In genomic region chr17:18230288-18231141, GRCh38 we compare ENCODE assay signal across 25 cellular contexts. TPM values are rescaled to one million over a fixed set of nuclear protein-coding genes. Genes with fewer than 3 reads are reported as not detected.
A peak's percentile ranks its signal among the peaks of the same experiment; 100 is the strongest.
DNase-seq lines count a peak whose midpoint lies in the region; ATAC-seq, FAIRE-seq and TF ChIP-seq lines count a peak whose summit lies in the region.
"Had no signal": no experiment of that assay in that cellular context is flagged by ENCODE, and none has a peak within 500 bp of the region (broad histone marks: within the 10 kb centered on the region; RNA-seq: fewer than 3 reads in every experiment).

No MANE protein-coding gene starts in this region.

- intact Hi-C loops in IMR-90 (cut with micrococcal nuclease) = no loop called here

- no peak overlapping the region for H3K4ac ChIP-seq in IMR-90 (ENCODE audit: low read depth, low read length)

- peaks cover 10% of the 10 kb centered on the region for H3K4me1 ChIP-seq in IMR-90 (ENCODE audit: control insufficient read depth, insufficient read depth, low read length)
- peaks cover 17% of the 10 kb centered on the region for H3K4me1 ChIP-seq in osteoblast (ENCODE audit: insufficient read depth, low read length)

- DNase-seq in IMR-90 = no peak
- peak in 58 of 61 donors; percentile 27 to 91 (median 66) for DNase-seq in caudate nucleus (lab: John Stamatoyannopoulos, UW)
- DNase-seq in hypothalamus (lab: John Stamatoyannopoulos, UW) = peak in 46 of 51 donors; percentile 11 to 93 (median 74)
- peak; percentile 66 for DNase-seq in osteoblast (ENCODE audit: insufficient read length, low spot score, missing footprints)
- no peak for DNase-seq in activated CD4-positive, alpha-beta T cell treated with anti-CD3 and anti-CD28 coated beads, Interleukin-2, amount 50 U/mL, for 1 hour
- DNase-seq in GM12892 (ENCODE audit: insufficient read length) = no peak
- DNase-seq in NCI-H1930 (lab: John Stamatoyannopoulos, UW) = no peak
- DNase-seq: activated CD4-positive, alpha-beta memory T cell treated with anti-CD3 and anti-CD28 coated beads, Interleukin-2, amount 10 ng/mL, durations not matched to agents 7 days and 5 days; cerebellar nuclear complex; effector CD8-positive, alpha-beta T cell; gastrocnemius medialis; HCEC 1CT; kidney glomerular epithelial cell; mammary epithelial cell; NCI-H526; SIG-M5; stimulated activated CD4-positive, alpha-beta T cell treated with anti-CD3 and anti-CD28 coated beads, Interleukin-4, amount 100 ng/mL, for 24 hours; stimulated activated naive CD8-positive, alpha-beta T cell treated with anti-CD3 and anti-CD28 coated beads, Interleukin-15, Interleukin-2, amounts not matched to agents 100 U/mL and 50 U/mL, for 24 hours had no signal

- H4K5ac ChIP-seq in IMR-90 (ENCODE audit: low read depth, low read length) = no peak overlapping the region

- H2BK15ac ChIP-seq in IMR-90 (ENCODE audit: low read depth, low read length) = no peak overlapping the region

- H2AK5ac ChIP-seq in IMR-90 (ENCODE audit: low read depth, low read length) = no peak overlapping the region

- peaks cover 81% of the 10 kb centered on the region for H3K79me2 ChIP-seq in osteoblast (ENCODE audit: insufficient read depth, low read length)

- peaks cover 34% of the 10 kb centered on the region; the same call in 1 of the 2 replicates for H3K36me3 ChIP-seq in IMR-90 (ENCODE audit: control insufficient read depth, insufficient read depth, low read length)
- peaks cover 18% of the 10 kb centered on the region for H3K36me3 ChIP-seq in osteoblast (ENCODE audit: insufficient read depth, low read length)

- H3K79me1 ChIP-seq in IMR-90 (ENCODE audit: low read depth in 1 of 2, low read length in 2 of 2) = peaks cover 16 to 79% of the 10 kb centered on the region in 2 experiments

- BruUV-seq in IMR-90 (replicated peaks; lab: Mats Ljungman, UMichigan) = no TSS peak

- H3K56ac ChIP-seq in IMR-90 (ENCODE audit: extremely low read depth, insufficient read depth, low read length) = no peak overlapping the region

- dilution Hi-C loops in IMR-90 (cut with HindIII; ENCODE audit: low sequenced_read_pairs, unreplicated experiment) = no loop called here

- peaks cover 3% of the 10 kb centered on the region for H3K9me1 ChIP-seq in IMR-90 (ENCODE audit: insufficient read depth, low read length)

- WGBS in IMR-90 (ENCODE audit: extremely low coverage in 2 of 2, insufficient read length in 1 of 2), 2 experiments = 76% methylated on average over 5 of the region's 14 CpGs; no CpG with 5 or more reads in 1 of the 2 experiments

- H2BK120ac ChIP-seq in IMR-90 (ENCODE audit: low read depth, low read length) = no peak overlapping the region

- TF ChIP-seq CTCF in IMR-90 (conservative IDR thresholded peaks at IDR 0.05; ENCODE audit: low read depth, low read length) (no peak), osteoblast (IDR thresholded peaks at IDR 0.05; ENCODE audit: extremely low read depth, low read depth, low read length) (no peak)

- no peak overlapping the region for H3K27ac ChIP-seq in IMR-90 (ENCODE audit: insufficient read depth, low read length)
- H3K27ac ChIP-seq in caudate nucleus (ENCODE audit: low read depth, low read length) = peak overlapping the region; percentile 98
- no peak overlapping the region for H3K27ac ChIP-seq in osteoblast (ENCODE audit: low read depth, low read length)
- H3K27ac ChIP-seq: C4-2B, gastrocnemius medialis had no signal

- H2BK20ac ChIP-seq in IMR-90 (ENCODE audit: low read depth, low read length) = no peak overlapping the region

- H3K18ac ChIP-seq in IMR-90 (ENCODE audit: low read depth, low read length) = no peak overlapping the region

- POLR2A ChIA-PET in IMR-90 (lab: Charles Lee; ENCODE audit: unreplicated experiment) = no interaction called here

- CTCF ChIA-PET in IMR-90 (lab: Yijun Ruan, JAX) = no interaction called here

- no peak for FAIRE-seq in GM12892 (lab: Jason Lieb, UNC)
- FAIRE-seq: GM12878 had no signal

- H3K27me3 ChIP-seq in IMR-90 (ENCODE audit: control insufficient read depth, insufficient read depth, low read length) = no peaks in the 10 kb centered on the region
- no peaks in the 10 kb centered on the region for H3K27me3 ChIP-seq in osteoblast (ENCODE audit: insufficient read depth, low read length)
- H3K27me3 ChIP-seq: gastrocnemius medialis, tibial nerve had no signal

- H3K14ac ChIP-seq in IMR-90 (replicated peaks; ENCODE audit: low read depth, low read length) = no peak overlapping the region

- H3K4me2 ChIP-seq in IMR-90 (ENCODE audit: low read depth, low read length) (no peak overlapping the region), osteoblast (ENCODE audit: insufficient read depth, low read length) (no peak overlapping the region)

- in situ Hi-C loops in IMR-90 (cut with MboI; ENCODE audit: low sequenced_read_pairs) = no loop called here

- TF ChIP-seq RAD21 in IMR-90 (IDR thresholded peaks at IDR 0.05; ENCODE audit: low read length) = no peak

- ATAC-seq in IMR-90 (ENCODE audit: low read depth) (no peak), GM18858 (IDR thresholded peaks at IDR 0.05; ENCODE audit: unreplicated experiment) (no peak)
- ATAC-seq: activated CD4-positive, CD25-positive, alpha-beta regulatory T cell treated with anti-CD3 and anti-CD28 coated beads, Interleukin-2, amount 50 U/mL, for 24 hours; esophagus mucosa; gastrocnemius medialis; GM12878; right cardiac atrium; stimulated activated naive CD8-positive, alpha-beta T cell treated with anti-CD3 and anti-CD28 coated beads, Interleukin-15, Interleukin-2, amounts not matched to agents 100 U/mL and 50 U/mL, for 24 hours had no signal

- no peak for TF ChIP-seq POLR2A in IMR-90 (IDR thresholded peaks at IDR 0.05; ENCODE audit: low read depth, low read length)
- TF ChIP-seq POLR2A in GM12892 (IDR thresholded peaks at IDR 0.05; ENCODE audit: low read depth, low read length) = no peak

- H3K9me3 ChIP-seq in IMR-90 (ENCODE audit: control insufficient read depth, insufficient read depth, low read length) (no peaks in the 10 kb centered on the region), osteoblast (ENCODE audit: low read depth, low read length) (no peaks in the 10 kb centered on the region)
- H3K9me3 ChIP-seq: gastrocnemius medialis, tibial nerve had no signal

- no peak overlapping the region for H4K91ac ChIP-seq in IMR-90 (ENCODE audit: insufficient read depth, low read depth, low read length)

- H4K20me1 ChIP-seq in IMR-90 (ENCODE audit: insufficient read depth, low read length) (peaks cover 61% of the 10 kb centered on the region), osteoblast (ENCODE audit: insufficient read depth, low read length) (peaks cover 61% of the 10 kb centered on the region)

- H2AK9ac ChIP-seq in IMR-90 (replicated peaks; ENCODE audit: low read depth, low read length, poor library complexity) = peak overlapping the region; percentile 59

- no peak overlapping the region for H3K23ac ChIP-seq in IMR-90 (ENCODE audit: low read depth, low read length)

- no peak overlapping the region for H2BK5ac ChIP-seq in IMR-90 (ENCODE audit: low read depth, low read length, poor library complexity, severe bottlenecking)

- no peak overlapping the region for H3K9ac ChIP-seq in IMR-90 (ENCODE audit: low read depth, low read length)

- H2AFZ ChIP-seq in IMR-90 (replicated peaks; ENCODE audit: low read length, poor library complexity) (no peak overlapping the region), osteoblast (ENCODE audit: low read length) (no peak overlapping the region)

- no peak overlapping the region for H3K4me3 ChIP-seq in IMR-90 (ENCODE audit: insufficient read depth, low read depth, low read length)
- H3K4me3 ChIP-seq in osteoblast (ENCODE audit: insufficient read depth, low read length) = no peak overlapping the region
- H3K4me3 ChIP-seq: gastrocnemius medialis, GM12878, tibial nerve had no signal

- no peak overlapping the region for H4K8ac ChIP-seq in IMR-90 (ENCODE audit: low read depth in 2 of 2, low read length in 2 of 2)

TF ChIP-seq in IMR-90, 13 proteins besides CTCF, POLR2A, EP300 and RAD21:
- TF ChIP-seq RFX5 (IDR thresholded peaks at IDR 0.05; ENCODE audit: low read depth, low read length) (no peak), SMC3 (IDR thresholded peaks at IDR 0.05; ENCODE audit: low read depth, low read length) (no peak), FOS (IDR thresholded peaks at IDR 0.05; ENCODE audit: low read depth, low read length) (no peak), CEBPB (IDR thresholded peaks at IDR 0.05; ENCODE audit: low read depth, low read length) (no peak)
- TF ChIP-seq, protein P1, sequence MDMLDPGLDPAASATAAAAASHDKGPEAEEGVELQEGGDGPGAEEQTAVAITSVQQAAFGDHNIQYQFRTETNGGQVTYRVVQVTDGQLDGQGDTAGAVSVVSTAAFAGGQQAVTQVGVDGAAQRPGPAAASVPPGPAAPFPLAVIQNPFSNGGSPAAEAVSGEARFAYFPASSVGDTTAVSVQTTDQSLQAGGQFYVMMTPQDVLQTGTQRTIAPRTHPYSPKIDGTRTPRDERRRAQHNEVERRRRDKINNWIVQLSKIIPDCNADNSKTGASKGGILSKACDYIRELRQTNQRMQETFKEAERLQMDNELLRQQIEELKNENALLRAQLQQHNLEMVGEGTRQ (IDR thresholded peaks at IDR 0.05; ENCODE audit: low read depth, low read length) = no peak
TF ChIP-seq in IMR-90: peak in this region for 0.

RNA-seq across cellular contexts. Expression of gene LLGL1, which starts 5.1 kb away (rescaled TPM):
- 34.2 and 40.1 TPM in 2 replicates for total RNA-seq in IMR-90 (2012; rRNA removed)
- 52.9 and 57.9 TPM in 2 replicates for polyA plus RNA-seq in IMR-90 (2012; rRNA removed)
- 29.8 and 72.4 TPM in 2 replicates for polyA plus RNA-seq in IMR-90 (2012; cell fraction: cytosol; rRNA removed)
- polyA plus RNA-seq in IMR-90 (2012; cell fraction: nucleus; rRNA removed; ENCODE audit: low replicate concordance) = 53.9 and 145 TPM in 2 replicates
- 41.0 and 50.3 TPM in 2 replicates for total RNA-seq in osteoblast
- polyA plus RNA-seq in GM12892 (2012; ENCODE audit: missing spikeins) = 1.7 TPM

RNA-seq across cellular contexts. Expression of gene FLII, which starts 28.0 kb away (rescaled TPM):
- total RNA-seq in IMR-90 (2012; rRNA removed) = 258 and 263 TPM in 2 replicates
- 290 and 321 TPM in 2 replicates for polyA plus RNA-seq in IMR-90 (2012; rRNA removed)
- 217 and 243 TPM in 2 replicates for polyA plus RNA-seq in IMR-90 (2012; cell fraction: cytosol; rRNA removed)
- 740 and 1,400 TPM in 2 replicates for polyA plus RNA-seq in IMR-90 (2012; cell fraction: nucleus; rRNA removed; ENCODE audit: low replicate concordance)
- 208 and 212 TPM in 2 replicates for total RNA-seq in osteoblast
- 76.8 TPM for polyA plus RNA-seq in GM12892 (2012; ENCODE audit: missing spikeins)

RNA-seq across cellular contexts. Expression of gene MIEF2, which starts 29.9 kb away (rescaled TPM):
- total RNA-seq in IMR-90 (2012; rRNA removed) (9.1 and 12.2 TPM in 2 replicates), osteoblast (14.5 and 16.5 TPM in 2 replicates)
- 20.7 and 26.6 TPM in 2 replicates for polyA plus RNA-seq in IMR-90 (2012; rRNA removed)
- polyA plus RNA-seq in IMR-90 (2012; cell fraction: cytosol; rRNA removed) = 17.9 and 19.8 TPM in 2 replicates
- 32.6 and 84.0 TPM in 2 replicates for polyA plus RNA-seq in IMR-90 (2012; cell fraction: nucleus; rRNA removed; ENCODE audit: low replicate concordance)
- polyA plus RNA-seq in GM12892 (2012; ENCODE audit: missing spikeins) = 3.1 TPM

RNA-seq across cellular contexts. Expression of gene ALKBH5, which starts 46.9 kb away (rescaled TPM):
- 79.6 and 86.1 TPM in 2 replicates for total RNA-seq in IMR-90 (2012; rRNA removed)
- polyA plus RNA-seq in IMR-90 (2012; rRNA removed) = 54.6 and 57.6 TPM in 2 replicates
- polyA plus RNA-seq in IMR-90 (2012; cell fraction: cytosol; rRNA removed) = 48.0 and 70.0 TPM in 2 replicates
- polyA plus RNA-seq in IMR-90 (2012; cell fraction: nucleus; rRNA removed; ENCODE audit: low replicate concordance) = 28.3 and 30.6 TPM in 2 replicates
- 103 and 125 TPM in 2 replicates for total RNA-seq in osteoblast
- polyA plus RNA-seq in GM12892 (2012; ENCODE audit: missing spikeins) = 61.6 TPM

Comparison
In these comparisons a context has a peak if more than half of its experiments do, and no peak if none do; other contexts are left out.
1. DNase-seq: peak in caudate nucleus (58 of 61), hypothalamus (46 of 51) and osteoblast (single experiment); none in IMR-90 (single experiment), activated CD4-positive, alpha-beta T cell treated with anti-CD3 and anti-CD28 coated beads, Interleukin-2, amount 50 U/mL, for 1 hour (single experiment), GM12892 (single experiment) and NCI-H1930 (0 of 2).